In the genomic region with DNA sequence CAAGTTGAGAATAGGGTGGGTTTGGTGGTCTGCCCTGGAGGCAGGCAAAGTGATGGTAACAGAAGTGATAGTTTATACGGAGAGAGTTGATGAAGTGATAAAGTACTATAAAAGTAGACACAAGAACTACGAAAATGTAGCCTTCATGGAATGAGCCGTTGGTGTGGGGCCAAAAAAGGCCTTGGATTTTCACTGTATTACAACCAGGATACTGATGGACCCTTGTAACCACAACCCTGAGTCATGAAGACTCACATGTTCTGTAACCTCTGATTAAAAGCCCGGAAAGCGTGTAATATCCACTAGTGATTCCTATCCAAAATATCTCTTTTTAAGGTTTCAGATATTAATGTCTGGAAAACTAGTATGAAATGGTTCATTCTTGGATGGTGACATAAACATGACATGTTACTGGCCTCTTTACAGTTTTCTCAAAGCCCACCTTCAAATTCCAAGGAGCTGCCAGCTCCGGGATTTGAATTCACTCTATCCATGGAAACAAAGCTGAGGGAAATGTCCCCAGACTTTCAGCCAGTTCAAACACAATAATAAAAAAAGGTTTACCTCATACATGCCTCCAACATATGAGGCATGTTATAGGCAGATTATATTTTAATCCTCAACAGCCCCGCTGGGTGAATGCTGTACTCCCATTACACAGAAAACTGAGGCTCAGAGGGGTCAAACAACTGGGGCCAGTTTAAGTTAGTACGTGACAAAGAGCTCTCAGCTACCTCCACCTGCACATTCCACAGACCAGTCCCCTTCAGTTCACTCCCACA, we compare ENCODE assay signal across 9 cellular contexts. TPM values are rescaled to one million over a fixed set of nuclear protein-coding genes. Genes with fewer than 3 reads are reported as not detected.
A peak's percentile ranks its signal among the peaks of the same experiment; 100 is the strongest.
DNase-seq lines count a peak whose midpoint lies in the region; TF ChIP-seq lines count a peak whose summit lies in the region.
"Had no signal": no experiment of that assay in that cellular context is flagged by ENCODE, and none has a peak within 500 bp of the region (broad histone marks: within the 10 kb centered on the region; RNA-seq: fewer than 3 reads in every experiment).

No MANE protein-coding gene starts in this region.

- no peak overlapping the region for H2BK5ac ChIP-seq in mesenchymal stem cell (ENCODE audit: low read depth, low read length, poor library complexity, severe bottlenecking)

- H3K27me3 ChIP-seq in mesenchymal stem cell (ENCODE audit: control insufficient read depth in 1 of 2, insufficient read depth in 1 of 2, low read length in 2 of 2): no peaks in the 10 kb centered on the region

- 47% methylated on average over 6 of the region's 8 CpGs for WGBS in mesenchymal stem cell

- H3K4ac ChIP-seq in mesenchymal stem cell (ENCODE audit: low read depth in 1 of 2, low read length in 2 of 2): peak overlapping the region in 1 of 2 experiments; percentile 74

- H3K14ac ChIP-seq in mesenchymal stem cell (ENCODE audit: low read length in 2 of 2): no peak overlapping the region

- peak overlapping the region; percentile 93 for H2AK5ac ChIP-seq in mesenchymal stem cell (ENCODE audit: low read length, severe bottlenecking)

- no peak overlapping the region for H2BK120ac ChIP-seq in mesenchymal stem cell (ENCODE audit: low read depth, low read length)

- 0 out of 2 replicates have a peak, but pooled peaks cover 3% of the 10 kb centered on the region for H3K4me1 ChIP-seq in HEK293 (ENCODE audit: control insufficient read depth, insufficient read depth, low read length)
- peaks cover 47% of the 10 kb centered on the region for H3K4me1 ChIP-seq in mesenchymal stem cell (ENCODE audit: control insufficient read depth, insufficient read depth, low read depth, low read length)

- H3K9me3 ChIP-seq in HEK293 (ENCODE audit: control insufficient read depth, insufficient read depth, low read depth, low read length): no peaks in the 10 kb centered on the region
- no peaks in the 10 kb centered on the region for H3K9me3 ChIP-seq in mesenchymal stem cell (ENCODE audit: control insufficient read depth, low read length)

- peak overlapping the region in 1 of 2 experiments; percentile 87 for H2BK12ac ChIP-seq in mesenchymal stem cell (ENCODE audit: low read length in 2 of 2)

- H4K8ac ChIP-seq in mesenchymal stem cell (ENCODE audit: low read length): no peak overlapping the region

- CTCF ChIA-PET in HEK293 (lab: Yijun Ruan, JAX): interaction anchor here (0.8 to 10.9 kb wide), 9 partner anchors 8 to 349 kb away, joined by 3 to 189 read pairs (median 7); a partner anchor contains a TSS

- H3K36me3 ChIP-seq in HEK293 (ENCODE audit: control insufficient read depth in 2 of 2, insufficient read depth in 1 of 2, low read length in 2 of 2): no peaks in the 10 kb centered on the region
- H3K36me3 ChIP-seq in mesenchymal stem cell (ENCODE audit: control insufficient read depth in 1 of 2, insufficient read depth in 2 of 2, low read depth in 1 of 2, low read length in 2 of 2): no peaks in the 10 kb centered on the region

- H3K79me1 ChIP-seq in mesenchymal stem cell (replicated peaks; ENCODE audit: low read length, poor library complexity, severe bottlenecking): no peaks in the 10 kb centered on the region

- DNase-seq in AG09319 (ENCODE audit: extremely low read depth, low read depth) (peak; percentile 75), astrocyte of the spinal cord (ENCODE audit: low read depth, low spot score) (peak; percentile 96), mesenchymal stem cell (peak; percentile 90), NCI-H128 (lab: John Stamatoyannopoulos, UW; ENCODE audit: unreplicated experiment) (no peak), NCI-H446 (lab: John Stamatoyannopoulos, UW) (no peak), NCI-H510A treated with DMSO at 0.1 percent for 48 hours (lab: John Stamatoyannopoulos, UW) (no peak)
- no peak for DNase-seq in stimulated activated CD4-positive, alpha-beta T cell treated with anti-CD3 and anti-CD28 coated beads, Interleukin-4, amount 100 ng/mL, for 4 hours
- DNase-seq: NCI-H774 had no signal

- H3K4me2 ChIP-seq in mesenchymal stem cell (ENCODE audit: low read length, poor library complexity, severe bottlenecking): no peak overlapping the region

- peak overlapping the region; percentile 31 for H2BK15ac ChIP-seq in mesenchymal stem cell (ENCODE audit: low read depth, poor library complexity, severe bottlenecking)

- POLR2A ChIA-PET in HEK293 (lab: Yijun Ruan, JAX): interaction anchor here (1.0 kb wide), 1 partner anchor 10 kb away, joined by 3 read pairs; no protein-coding TSS in a partner anchor

- H3K23ac ChIP-seq in mesenchymal stem cell (ENCODE audit: low read length in 2 of 2): no peak overlapping the region

- peak overlapping the region; percentile 53 for H4K91ac ChIP-seq in mesenchymal stem cell (ENCODE audit: low read length)

- H3K4me3 ChIP-seq in HEK293 (ENCODE audit: low read depth, low read length) (no peak overlapping the region), astrocyte of the spinal cord (ENCODE audit: low read depth, low read length) (no peak overlapping the region), mesenchymal stem cell (ENCODE audit: insufficient read depth in 1 of 2, low read depth in 1 of 2, low read length in 2 of 2) (no peak overlapping the region)

- H3K27ac ChIP-seq in HEK293 (ENCODE audit: extremely low read depth, low read depth, low read length) (no peak overlapping the region), mesenchymal stem cell (ENCODE audit: low read length, poor library complexity, severe bottlenecking) (peak overlapping the region; percentile 69)

- TF ChIP-seq CTCF in AG09319 (IDR thresholded peaks at IDR 0.05; ENCODE audit: low read depth, low read length) (no peak), HEK293 (tag by site-specific recombination; IDR thresholded peaks at IDR 0.05) (no peak), astrocyte of the spinal cord (IDR thresholded peaks at IDR 0.05; ENCODE audit: low read depth, low read length) (no peak)

- no peak overlapping the region for H2AFZ ChIP-seq in mesenchymal stem cell (ENCODE audit: low read depth, low read length)

- H3K18ac ChIP-seq in mesenchymal stem cell (ENCODE audit: low read depth in 1 of 2, low read length in 2 of 2): peak overlapping the region; percentile 50 to 63

- in situ Hi-C loops in astrocyte of the spinal cord (cut with HindIII; ENCODE audit: low sequenced_read_pairs): no loop called here

- peak overlapping the region; percentile 83 for H3K9ac ChIP-seq in mesenchymal stem cell (ENCODE audit: low read length)

TF ChIP-seq in HEK293, 187 proteins besides CTCF, POLR2A, EP300 and RAD21:
- TF ChIP-seq ZNF555 (tag by site-specific recombination; conservative IDR thresholded peaks at IDR 0.05) (no peak), ZSCAN16 (tag by site-specific recombination; IDR thresholded peaks at IDR 0.05) (no peak), ZNF624 (tag by site-specific recombination; IDR thresholded peaks at IDR 0.05) (no peak), ZNF121 (tag by site-specific recombination; IDR thresholded peaks at IDR 0.05) (peak; percentile 93)

RNA-seq across cellular contexts. Expression of a gene that starts 55.4 kb away (rescaled TPM):
- 59.8 TPM for polyA plus RNA-seq in mesenchymal stem cell (2013, experiment 1 of 2)
- 63.5 TPM for polyA plus RNA-seq in mesenchymal stem cell (2013, experiment 2 of 2)

RNA-seq across cellular contexts. Expression of a gene that starts 55.5 kb away (rescaled TPM):
- polyA plus RNA-seq in mesenchymal stem cell (2013, experiment 1 of 2): 28.7 TPM
- 27.8 TPM for polyA plus RNA-seq in mesenchymal stem cell (2013, experiment 2 of 2)

Comparison
In these comparisons a context has a peak if more than half of its experiments do, and no peak if none do; other contexts are left out.
1. DNase-seq: peak in AG09319 (single experiment), astrocyte of the spinal cord (single experiment) and mesenchymal stem cell (single experiment); none in NCI-H128 (single experiment), NCI-H446 (0 of 2), stimulated activated CD4-positive, alpha-beta T cell treated with anti-CD3 and anti-CD28 coated beads, Interleukin-4, amount 100 ng/mL, for 4 hours (0 of 2) and NCI-H510A treated with DMSO at 0.1 percent for 48 hours (single experiment).